11 cellular contexts compared by ENCODE assay signal in the genomic region with DNA sequence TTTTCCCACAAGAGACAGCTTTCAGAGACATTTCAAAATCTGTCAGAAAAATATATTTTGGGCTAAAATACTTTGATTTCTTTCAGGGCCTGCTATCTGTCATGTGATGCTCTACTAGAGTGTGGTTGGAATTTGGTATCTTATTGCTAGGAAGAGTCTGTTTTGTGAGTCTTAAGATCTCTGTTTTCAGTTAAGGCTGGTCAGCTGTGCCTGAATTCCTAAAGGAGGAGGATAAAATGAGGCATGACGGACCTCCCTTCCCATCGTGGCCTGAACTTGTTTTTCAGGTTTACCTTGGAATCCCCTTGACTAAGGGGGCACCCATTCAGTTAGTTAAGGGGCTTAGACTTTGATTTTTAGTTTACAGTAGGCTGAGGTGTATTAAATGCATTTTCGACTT. TPM values are rescaled to one million over a fixed set of nuclear protein-coding genes. Genes with fewer than 3 reads are reported as not detected.
A peak's percentile ranks its signal among the peaks of the same experiment; 100 is the strongest.
DNase-seq lines count a peak whose midpoint lies in the region; ATAC-seq and TF ChIP-seq lines count a peak whose summit lies in the region.
"Had no signal": no experiment of that assay in that cellular context is flagged by ENCODE, and none has a peak within 500 bp of the region (broad histone marks: within the 10 kb centered on the region; RNA-seq: fewer than 3 reads in every experiment).

No MANE protein-coding gene starts in this region.

- no peak overlapping the region for H3K4me3 ChIP-seq in SK-N-MC
- no peak overlapping the region for H3K4me3 ChIP-seq in esophagus squamous epithelium
- H3K4me3 ChIP-seq in parathyroid adenoma (ENCODE audit: low read depth, low read length) = peak overlapping the region; percentile 37
- H3K4me3 ChIP-seq: tibial nerve had no signal

- peaks cover 53% of the 10 kb centered on the region for H3K36me3 Mint-ChIP-seq in CD4-positive, alpha-beta T cell (ENCODE audit: low read depth)

- no peak for TF ChIP-seq POLR2A in esophagus squamous epithelium (IDR thresholded peaks at IDR 0.05)

- peaks cover 60% of the 10 kb centered on the region for H3K4me1 Mint-ChIP-seq in CD4-positive, alpha-beta T cell (ENCODE audit: low read depth)

- peaks cover 9% of the 10 kb centered on the region for H3K79me2 ChIP-seq in parathyroid adenoma

- H3K9ac ChIP-seq in SK-N-MC (ENCODE audit: insufficient read length) (no peak overlapping the region), parathyroid adenoma (no peak overlapping the region)

- no peaks in the 10 kb centered on the region for H3K27me3 ChIP-seq in CD4-positive, alpha-beta T cell (ENCODE audit: control insufficient read depth, insufficient read depth, low read length)
- no peaks in the 10 kb centered on the region for H3K27me3 ChIP-seq in esophagus squamous epithelium
- H3K27me3 ChIP-seq in parathyroid adenoma (ENCODE audit: control insufficient read depth, insufficient read depth, low read length) = no peaks in the 10 kb centered on the region
- H3K27me3 ChIP-seq: tibial nerve had no signal

- H2AFZ ChIP-seq in parathyroid adenoma = no peak overlapping the region

- WGBS in esophagus squamous epithelium, 2 donors = 38 to 63% methylated on average over 1 to 3 of the region's 3 CpGs

- DNase-seq in CD4-positive, alpha-beta T cell = no peak
- DNase-seq in SK-N-MC (ENCODE audit: low read depth, low spot score) (no peak), esophagus squamous epithelium (lab: John Stamatoyannopoulos, UW) (no peak), NCI-H82 treated with DMSO at 0.1 percent for 48 hours (lab: John Stamatoyannopoulos, UW; ENCODE audit: unreplicated experiment) (no peak), NK-92 (lab: John Stamatoyannopoulos, UW; ENCODE audit: unreplicated experiment) (no peak), medulla oblongata (ENCODE audit: extremely low spot score) (no peak)
- DNase-seq in activated CD4-positive, alpha-beta T cell treated with anti-CD3 and anti-CD28 coated beads, Interleukin-2, amount 50 U/mL, for 48 hours = no peak
- DNase-seq: naive thymus-derived CD8-positive, alpha-beta T cell; stimulated activated CD4-positive, alpha-beta T cell treated with anti-CD3 and anti-CD28 coated beads, Interleukin-2, amount 100 ng/mL, for 48 hours had no signal

- H3K9me3 ChIP-seq in CD4-positive, alpha-beta T cell (ENCODE audit: control insufficient read depth, low read length) = no peaks in the 10 kb centered on the region
- no peaks in the 10 kb centered on the region for H3K9me3 ChIP-seq in SK-N-MC (ENCODE audit: low read depth, low read length)
- no peaks in the 10 kb centered on the region for H3K9me3 ChIP-seq in esophagus squamous epithelium
- no peaks in the 10 kb centered on the region for H3K9me3 ChIP-seq in parathyroid adenoma (ENCODE audit: control insufficient read depth, low read length)
- H3K9me3 ChIP-seq: tibial nerve had no signal

- CTCF ChIA-PET in CD4-positive, alpha-beta T cell (lab: Charles Lee) = interaction anchor here (0.9 to 1.1 kb wide), 2 partner anchors 19 to 32 kb away, joined by 3 to 4 read pairs; no protein-coding TSS in a partner anchor

- peak overlapping the region; percentile 62 for H3K4me2 ChIP-seq in parathyroid adenoma (ENCODE audit: low read length)

- no peak for ATAC-seq in CD4-positive, alpha-beta T cell (ENCODE audit: poor library complexity)
- ATAC-seq: naive thymus-derived CD8-positive, alpha-beta T cell had no signal

- H3K4me1 ChIP-seq in esophagus squamous epithelium (peaks cover 63 to 86% (median 67%) of the 10 kb centered on the region in 3 donors), parathyroid adenoma (peaks cover 29% of the 10 kb centered on the region)

- no peak overlapping the region for H3K4me3 Mint-ChIP-seq in CD4-positive, alpha-beta T cell
- H3K4me3 Mint-ChIP-seq: naive thymus-derived CD8-positive, alpha-beta T cell had no signal

- no peak for TF ChIP-seq CTCF in CD4-positive, alpha-beta T cell (IDR thresholded peaks at IDR 0.05)
- TF ChIP-seq CTCF in esophagus squamous epithelium (IDR thresholded peaks at IDR 0.05) (no peak), parathyroid adenoma (IDR thresholded peaks at IDR 0.05) (no peak)

- no peaks in the 10 kb centered on the region for H3K27me3 Mint-ChIP-seq in CD4-positive, alpha-beta T cell
- H3K27me3 Mint-ChIP-seq: naive thymus-derived CD8-positive, alpha-beta T cell had no signal

- POLR2A ChIA-PET in CD4-positive, alpha-beta T cell (lab: Charles Lee) = no interaction called here

- no peak overlapping the region for H3K27ac ChIP-seq in CD4-positive, alpha-beta T cell (ENCODE audit: low read depth, low read length)
- H3K27ac ChIP-seq in SK-N-MC (peak overlapping the region; percentile 47; the same call in 1 of the 2 replicates), esophagus squamous epithelium (peak overlapping the region; percentile 48 to 80 (median 54)), parathyroid adenoma (peak overlapping the region; percentile 49)

- H3K27ac Mint-ChIP-seq in CD4-positive, alpha-beta T cell = peak overlapping the region; percentile 43

- intact Hi-C loops in CD4-positive, alpha-beta T cell (cut with DNase I, micrococcal nuclease) = no loop called here
- intact Hi-C loops in esophagus squamous epithelium (cut with DNase I) = no loop called here

- no peaks in the 10 kb centered on the region for H3K9me3 Mint-ChIP-seq in CD4-positive, alpha-beta T cell
- H3K9me3 Mint-ChIP-seq: naive thymus-derived CD8-positive, alpha-beta T cell had no signal

- H3K36me3 ChIP-seq in SK-N-MC (ENCODE audit: insufficient read depth, low read length) (no peaks in the 10 kb centered on the region; the same call in 1 of the 2 replicates), esophagus squamous epithelium (peaks cover 0 to 54% (median 3%) of the 10 kb centered on the region in 3 donors), parathyroid adenoma (ENCODE audit: control insufficient read depth, insufficient read depth, low read length) (no peaks in the 10 kb centered on the region)

RNA-seq across cellular contexts. Expression of a gene that starts 18.1 kb away (rescaled TPM):
- 100 to 1,000 TPM; 110 to 114 TPM for total RNA-seq in CD4-positive, alpha-beta T cell
- total RNA-seq in esophagus squamous epithelium = 100 to 1,000 TPM; 145 to 234 (median 177) TPM
